Comparison of ENCODE assay signal across 8 cellular contexts in genomic region chr15:69468241-69469121, GRCh38. TPM values are rescaled to one million over a fixed set of nuclear protein-coding genes. Genes with fewer than 3 reads are reported as not detected.
A peak's percentile ranks its signal among the peaks of the same experiment; 100 is the strongest.
DNase-seq lines count a peak whose midpoint lies in the region; ATAC-seq and TF ChIP-seq lines count a peak whose summit lies in the region.

No MANE protein-coding gene starts in this region.

- H3K9ac ChIP-seq in DND-41 (ENCODE audit: low read depth, low read length) (no peak overlapping the region), neuronal stem cell (ENCODE audit: low read depth, low read length, poor library complexity) (no peak overlapping the region)

- H3K4me3 Mint-ChIP-seq in MCF 10A (ENCODE audit: unreplicated experiment) = no peak overlapping the region

- POLR2A ChIA-PET in MCF 10A (lab: Yijun Ruan, JAX) = interaction anchor here (0.7 to 6.0 kb wide), 4 partner anchors 13 to 1037 kb away, joined by 3 to 52 read pairs (median 4); partner anchors contain the start of genes KIF23 and RPLP1

- CTCF ChIA-PET in MCF 10A (lab: Yijun Ruan, JAX) = interaction anchor here (0.6 to 3.3 kb wide), 7 partner anchors 7 to 1882 kb away, joined by 3 to 14 read pairs (median 3); partner anchors contain the start of gene KIF23

- H3K18ac ChIP-seq in neuronal stem cell (ENCODE audit: low read length) = peak overlapping the region; percentile 44

- no peak overlapping the region for H3K14ac ChIP-seq in neuronal stem cell (ENCODE audit: low read length)

- H4K20me1 ChIP-seq in DND-41 (ENCODE audit: insufficient read depth, low read length) = no peaks in the 10 kb centered on the region

- peaks cover 11% of the 10 kb centered on the region for H3K4me1 Mint-ChIP-seq in MCF 10A (ENCODE audit: insufficient read depth, unreplicated experiment)

- H3K27me3 ChIP-seq in DND-41 (ENCODE audit: insufficient read depth, low read length, poor library complexity) = no peaks in the 10 kb centered on the region
- peaks cover 0 to 22% (median 0%) of the 10 kb centered on the region in 3 experiments for H3K27me3 ChIP-seq in neuronal stem cell (ENCODE audit: control insufficient read depth in 3 of 3, insufficient read depth in 3 of 3, low read depth in 1 of 3, low read length in 3 of 3)
- H3K27me3 ChIP-seq in upper lobe of left lung = no peaks in the 10 kb centered on the region

- no TSS peak for BruUV-seq in MCF 10A (replicated peaks; lab: Mats Ljungman, UMichigan)

- DNase-seq in DND-41 (peak; percentile 57), NCI-H146 treated with DMSO at 0.1 percent for 48 hours (lab: John Stamatoyannopoulos, UW; ENCODE audit: unreplicated experiment) (peak; percentile 74), MCF 10A (ENCODE audit: unreplicated experiment) (peak; percentile 82), neuronal stem cell (ENCODE audit: low spot score) (no peak), upper lobe of left lung (peak in 1 of 2 donors; percentile 88)
- DNase-seq in activated CD4-positive, CD25-positive, alpha-beta regulatory T cell (lab: John Stamatoyannopoulos, UW) = peak; percentile 32 to 68 (median 53)

- H3K27ac ChIP-seq in DND-41 (ENCODE audit: low read length) (no peak overlapping the region), neuronal stem cell (replicated peaks; ENCODE audit: low read length) (no peak overlapping the region), upper lobe of left lung (peak overlapping the region; percentile 68 to 75 (median 73))

- H3K36me3 ChIP-seq in DND-41 (ENCODE audit: insufficient read depth, low read length) = no peaks in the 10 kb centered on the region
- no peaks in the 10 kb centered on the region for H3K36me3 ChIP-seq in neuronal stem cell (replicated peaks in 1 of 2; ENCODE audit: control insufficient read depth in 2 of 2, insufficient read depth in 2 of 2, low read length in 2 of 2)
- no peaks in the 10 kb centered on the region for H3K36me3 ChIP-seq in upper lobe of left lung

- peak in 1 of 4 donors; percentile 4 for TF ChIP-seq EP300 in upper lobe of left lung (IDR thresholded peaks at IDR 0.05)

- H2BK120ac ChIP-seq in neuronal stem cell (ENCODE audit: low read depth, low read length) = no peak overlapping the region

- H3K9me3 ChIP-seq in DND-41 (ENCODE audit: insufficient read depth, low read length, severe bottlenecking) (no peaks in the 10 kb centered on the region), neuronal stem cell (replicated peaks in 1 of 2; ENCODE audit: control insufficient read depth in 2 of 2, insufficient read depth in 1 of 2, low read depth in 1 of 2, low read length in 2 of 2) (no peaks in the 10 kb centered on the region), upper lobe of left lung (no peaks in the 10 kb centered on the region)

- peak; percentile 86 for ATAC-seq in DND-41 (ENCODE audit: insufficient read depth, low read depth)
- ATAC-seq in upper lobe of left lung (ENCODE audit: low FRiP score in 2 of 2) = peak; percentile 57 to 86
- no peak for ATAC-seq in GM21528 (IDR thresholded peaks at IDR 0.05; ENCODE audit: low FRiP score, unreplicated experiment)
- no peak for ATAC-seq in HG02678 (IDR thresholded peaks at IDR 0.05; ENCODE audit: unreplicated experiment)

- no peak overlapping the region for H4K8ac ChIP-seq in neuronal stem cell (ENCODE audit: low read depth, low read length)

- no peaks in the 10 kb centered on the region for H3K27me3 Mint-ChIP-seq in MCF 10A (ENCODE audit: insufficient read depth, unreplicated experiment)

- H2AK5ac ChIP-seq in neuronal stem cell (ENCODE audit: low read depth, low read length) = no peak overlapping the region

- no peak overlapping the region for H2BK12ac ChIP-seq in neuronal stem cell (ENCODE audit: low read length)

- intact Hi-C loops in MCF 10A (cut with micrococcal nuclease) = loop anchor here (5.0 kb wide), 1 partner anchor 411 kb away; no protein-coding TSS in a partner anchor

- H3K4ac ChIP-seq in neuronal stem cell (ENCODE audit: low read length) = no peak overlapping the region

- H2AFZ ChIP-seq in DND-41 (ENCODE audit: low read depth, low read length) (no peak overlapping the region), neuronal stem cell (ENCODE audit: low read length) (no peak overlapping the region)

- no peak overlapping the region for H4K91ac ChIP-seq in neuronal stem cell (ENCODE audit: low read depth, low read length, poor library complexity)

- no peaks in the 10 kb centered on the region for H3K79me2 ChIP-seq in DND-41 (ENCODE audit: insufficient read depth, low read length)

- H3K4me3 ChIP-seq in DND-41 (ENCODE audit: low read depth in 1 of 2, low read length in 2 of 2) (no peak overlapping the region), neuronal stem cell (ENCODE audit: low read length in 2 of 2) (no peak overlapping the region), upper lobe of left lung (no peak overlapping the region)

- no peaks in the 10 kb centered on the region for H3K36me3 Mint-ChIP-seq in MCF 10A (ENCODE audit: insufficient read depth, unreplicated experiment)

- TF ChIP-seq POLR2A in upper lobe of left lung (IDR thresholded peaks at IDR 0.05) = no peak

- H3K79me1 ChIP-seq in neuronal stem cell (ENCODE audit: low read depth, low read length) = no peaks in the 10 kb centered on the region

- no peak overlapping the region for H2BK15ac ChIP-seq in neuronal stem cell (ENCODE audit: low read length)

- no peak overlapping the region for H2BK5ac ChIP-seq in neuronal stem cell (ENCODE audit: low read length)

- no peaks in the 10 kb centered on the region for H3K9me3 Mint-ChIP-seq in MCF 10A (ENCODE audit: unreplicated experiment)

- no peak for TF ChIP-seq CTCF in DND-41 (IDR thresholded peaks at IDR 0.05; ENCODE audit: borderline replicate concordance, extremely low read depth, low read length, poor library complexity, severe bottlenecking)
- TF ChIP-seq CTCF in MCF 10A (IDR thresholded peaks at IDR 0.05; ENCODE audit: unreplicated experiment) = no peak
- TF ChIP-seq CTCF in upper lobe of left lung (IDR thresholded peaks at IDR 0.05) = no peak

- H3K4me1 ChIP-seq in DND-41 (ENCODE audit: insufficient read depth, low read length) (peaks cover 2% of the 10 kb centered on the region), neuronal stem cell (ENCODE audit: control insufficient read depth in 2 of 2, insufficient read depth in 1 of 2, low read depth in 1 of 2, low read length in 2 of 2) (peaks cover 0 to 2% of the 10 kb centered on the region in 2 donors), upper lobe of left lung (peaks cover 6 to 38% (median 20%) of the 10 kb centered on the region in 4 donors)

- H3K4me2 ChIP-seq in DND-41 (ENCODE audit: insufficient read depth, low read length) = no peak overlapping the region
- no peak overlapping the region for H3K4me2 ChIP-seq in neuronal stem cell (ENCODE audit: insufficient read depth, low read length, poor library complexity, severe bottlenecking)

- H3K23ac ChIP-seq in neuronal stem cell (ENCODE audit: low read depth, low read length, poor library complexity) = peak overlapping the region; percentile 10

- no CpG with 5 or more reads among the region's 19 CpGs for WGBS in neuronal stem cell (ENCODE audit: extremely low coverage in 2 of 2, insufficient read length in 2 of 2, insufficient replicate concordance in 1 of 2), 2 donors
- WGBS in upper lobe of left lung, 2 donors = 48 to 65% methylated on average over 17 to 19 of the region's 19 CpGs

- H3K27ac Mint-ChIP-seq in MCF 10A (ENCODE audit: low read depth, unreplicated experiment) = no peak overlapping the region

RNA-seq across cellular contexts. Expression of gene RPLP1, which starts 15.9 kb away (rescaled TPM):
- total RNA-seq in MCF 10A (2022) = 2,295 and 2,621 TPM in 2 replicates
- 3,764 TPM for polyA plus RNA-seq in neuronal stem cell (2013, experiment 1 of 2)
- 3,897 TPM for polyA plus RNA-seq in neuronal stem cell (2013, experiment 2 of 2)
- total RNA-seq in upper lobe of left lung = 1,000 to 10,000 TPM in 2 of 6 donors, 100 to 1,000 TPM in 4; 339 to 1,933 (median 538) TPM

RNA-seq across cellular contexts. Expression of gene KIF23, which starts 54.3 kb away (rescaled TPM):
- total RNA-seq in MCF 10A (2022) = 30.3 and 50.2 TPM in 2 replicates
- polyA plus RNA-seq in neuronal stem cell (2013, experiment 1 of 2) = 46.3 TPM
- polyA plus RNA-seq in neuronal stem cell (2013, experiment 2 of 2) = 44.5 TPM
- 1 to 10 TPM; 1.0 to 6.7 (median 3.7) TPM for total RNA-seq in upper lobe of left lung

Comparison
In these comparisons a context has a peak if more than half of its experiments do, and no peak if none do; other contexts are left out.
1. ATAC-seq: peak in DND-41 (single experiment) and upper lobe of left lung (2 of 2); none in GM21528 (single experiment) and HG02678 (single experiment).
2. H3K27ac ChIP-seq: peak in upper lobe of left lung (4 of 4); none in DND-41 (single experiment) and neuronal stem cell (single experiment).